Comparison of ENCODE assay signal across 8 cellular contexts in the genomic region with DNA sequence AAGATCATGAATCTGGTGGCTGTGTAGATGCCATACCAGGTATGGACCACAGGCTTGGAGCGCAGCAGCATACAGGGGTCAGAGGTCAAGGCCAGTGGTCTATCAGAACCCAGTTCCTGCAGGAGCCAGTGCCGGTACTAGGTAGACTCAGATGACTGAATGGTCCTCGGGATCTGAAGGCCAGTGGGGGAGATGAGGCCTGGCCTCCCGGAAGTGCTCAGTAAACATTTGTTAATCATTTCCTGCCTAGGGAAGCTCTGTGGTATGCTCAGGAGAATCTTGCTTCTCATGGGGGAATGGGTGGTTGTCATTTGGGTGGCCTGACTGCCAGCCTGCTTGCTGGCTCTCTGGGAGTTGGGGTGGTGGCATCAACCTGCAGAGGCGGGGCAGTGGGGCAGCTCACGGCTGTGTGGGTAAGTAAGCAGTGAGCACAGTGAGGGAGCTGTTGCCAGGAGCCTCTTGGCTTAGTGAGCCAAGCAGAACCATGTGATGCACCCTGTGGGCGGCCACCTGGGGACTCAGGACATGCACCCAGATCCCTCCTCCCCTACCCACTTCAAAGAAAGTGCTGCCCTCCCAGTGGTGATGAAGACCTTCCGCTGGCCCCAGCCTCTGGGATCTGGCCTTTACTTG. TPM values are rescaled to one million over a fixed set of nuclear protein-coding genes. Genes with fewer than 3 reads are reported as not detected.
DNase-seq lines count a peak whose midpoint lies in the region; ATAC-seq lines count a peak whose summit lies in the region.

No MANE protein-coding gene starts in this region.

- peak overlapping the region; percentile 93 for H3K27ac Mint-ChIP-seq in T-helper 2 cell treated with Interferon-gamma antibody and Interleukin-4, amounts not matched to agents 5 μg/mL and 100 μg/mL, for 36 hours
- H3K27ac Mint-ChIP-seq in effector memory CD8-positive, alpha-beta T cell: peak overlapping the region; percentile 96

- peaks cover 15% of the 10 kb centered on the region for H3K36me3 Mint-ChIP-seq in T-helper 2 cell treated with Interferon-gamma antibody and Interleukin-4, amounts not matched to agents 5 μg/mL and 100 μg/mL, for 36 hours (ENCODE audit: low read depth)
- H3K36me3 Mint-ChIP-seq in effector memory CD8-positive, alpha-beta T cell (ENCODE audit: insufficient read depth): peaks cover 25% of the 10 kb centered on the region

- H3K27me3 Mint-ChIP-seq in T-helper 2 cell treated with Interferon-gamma antibody and Interleukin-4, amounts not matched to agents 5 μg/mL and 100 μg/mL, for 36 hours (ENCODE audit: low read depth): no peaks in the 10 kb centered on the region
- no peaks in the 10 kb centered on the region for H3K27me3 Mint-ChIP-seq in effector memory CD8-positive, alpha-beta T cell

- H3K4me3 Mint-ChIP-seq in T-helper 2 cell treated with Interferon-gamma antibody and Interleukin-4, amounts not matched to agents 5 μg/mL and 100 μg/mL, for 36 hours: peak overlapping the region; percentile 57
- peak overlapping the region; percentile 66 to 71 for H3K4me3 Mint-ChIP-seq in effector memory CD8-positive, alpha-beta T cell

- H3K4me1 Mint-ChIP-seq in T-helper 2 cell treated with Interferon-gamma antibody and Interleukin-4, amounts not matched to agents 5 μg/mL and 100 μg/mL, for 36 hours (ENCODE audit: low read depth): peaks cover 79% of the 10 kb centered on the region
- peaks cover 65 to 75% of the 10 kb centered on the region in 2 donors for H3K4me1 Mint-ChIP-seq in effector memory CD8-positive, alpha-beta T cell (ENCODE audit: low read depth in 2 of 2)

- H3K9me3 Mint-ChIP-seq in T-helper 2 cell treated with Interferon-gamma antibody and Interleukin-4, amounts not matched to agents 5 μg/mL and 100 μg/mL, for 36 hours: no peaks in the 10 kb centered on the region
- no peaks in the 10 kb centered on the region for H3K9me3 Mint-ChIP-seq in effector memory CD8-positive, alpha-beta T cell

- peak; percentile 78 for ATAC-seq in HG03354 (IDR thresholded peaks at IDR 0.05; ENCODE audit: poor library complexity, severe bottlenecking, unreplicated experiment)
- peak; percentile 46 for ATAC-seq in effector memory CD8-positive, alpha-beta T cell (replicated peaks)

- DNase-seq in stimulated activated CD4-positive, alpha-beta T cell treated with anti-CD3 and anti-CD28 coated beads, Interleukin-15, amount 100 ng/mL, for 24 hours: peak; percentile 66
- no peak for DNase-seq in stimulated activated CD4-positive, alpha-beta T cell treated with anti-CD3 and anti-CD28 coated beads, Interleukin-12 subunit alpha, Interleukin-12 subunit beta, amount 100 ng/mL, for 4 hours
- DNase-seq in T-helper 2 cell treated with Interferon-gamma antibody and Interleukin-4, amounts not matched to agents 5 μg/mL and 100 μg/mL, for 36 hours (ENCODE audit: low spot score): peak; percentile 69
- DNase-seq in effector memory CD8-positive, alpha-beta T cell: peak; percentile 48 to 56 (median 52)
- DNase-seq in stimulated activated CD8-positive, alpha-beta memory T cell treated with anti-CD3 and anti-CD28 coated beads, Interleukin-15, amount 100 ng/mL, for 48 hours (ENCODE audit: low read depth in 2 of 2): peak; percentile 64 to 71
- DNase-seq in ureter (ENCODE audit: low spot score) (no peak), nucleus accumbens (lab: John Stamatoyannopoulos, UW) (no peak)

RNA-seq across cellular contexts. Expression of a gene that starts 33.0 kb away (rescaled TPM):
- total RNA-seq in ureter: 18.0 TPM

Comparison
In these comparisons a context has a peak if more than half of its experiments do, and no peak if none do; other contexts are left out.
1. DNase-seq: peak in stimulated activated CD4-positive, alpha-beta T cell treated with anti-CD3 and anti-CD28 coated beads, Interleukin-15, amount 100 ng/mL, for 24 hours (single experiment), T-helper 2 cell treated with Interferon-gamma antibody and Interleukin-4, amounts not matched to agents 5 μg/mL and 100 μg/mL, for 36 hours (single experiment), effector memory CD8-positive, alpha-beta T cell (3 of 3) and stimulated activated CD8-positive, alpha-beta memory T cell treated with anti-CD3 and anti-CD28 coated beads, Interleukin-15, amount 100 ng/mL, for 48 hours (2 of 2); none in stimulated activated CD4-positive, alpha-beta T cell treated with anti-CD3 and anti-CD28 coated beads, Interleukin-12 subunit alpha, Interleukin-12 subunit beta, amount 100 ng/mL, for 4 hours (single experiment), ureter (single experiment) and nucleus accumbens (0 of 56).